8 cellular contexts compared by ENCODE assay signal in genomic region chr5:179732412-179732917, GRCh38. TPM values are rescaled to one million over a fixed set of nuclear protein-coding genes. Genes with fewer than 3 reads are reported as not detected.
A peak's percentile ranks its signal among the peaks of the same experiment; 100 is the strongest.
DNase-seq lines count a peak whose midpoint lies in the region; ATAC-seq lines count a peak whose summit lies in the region.

A gene with protein sequence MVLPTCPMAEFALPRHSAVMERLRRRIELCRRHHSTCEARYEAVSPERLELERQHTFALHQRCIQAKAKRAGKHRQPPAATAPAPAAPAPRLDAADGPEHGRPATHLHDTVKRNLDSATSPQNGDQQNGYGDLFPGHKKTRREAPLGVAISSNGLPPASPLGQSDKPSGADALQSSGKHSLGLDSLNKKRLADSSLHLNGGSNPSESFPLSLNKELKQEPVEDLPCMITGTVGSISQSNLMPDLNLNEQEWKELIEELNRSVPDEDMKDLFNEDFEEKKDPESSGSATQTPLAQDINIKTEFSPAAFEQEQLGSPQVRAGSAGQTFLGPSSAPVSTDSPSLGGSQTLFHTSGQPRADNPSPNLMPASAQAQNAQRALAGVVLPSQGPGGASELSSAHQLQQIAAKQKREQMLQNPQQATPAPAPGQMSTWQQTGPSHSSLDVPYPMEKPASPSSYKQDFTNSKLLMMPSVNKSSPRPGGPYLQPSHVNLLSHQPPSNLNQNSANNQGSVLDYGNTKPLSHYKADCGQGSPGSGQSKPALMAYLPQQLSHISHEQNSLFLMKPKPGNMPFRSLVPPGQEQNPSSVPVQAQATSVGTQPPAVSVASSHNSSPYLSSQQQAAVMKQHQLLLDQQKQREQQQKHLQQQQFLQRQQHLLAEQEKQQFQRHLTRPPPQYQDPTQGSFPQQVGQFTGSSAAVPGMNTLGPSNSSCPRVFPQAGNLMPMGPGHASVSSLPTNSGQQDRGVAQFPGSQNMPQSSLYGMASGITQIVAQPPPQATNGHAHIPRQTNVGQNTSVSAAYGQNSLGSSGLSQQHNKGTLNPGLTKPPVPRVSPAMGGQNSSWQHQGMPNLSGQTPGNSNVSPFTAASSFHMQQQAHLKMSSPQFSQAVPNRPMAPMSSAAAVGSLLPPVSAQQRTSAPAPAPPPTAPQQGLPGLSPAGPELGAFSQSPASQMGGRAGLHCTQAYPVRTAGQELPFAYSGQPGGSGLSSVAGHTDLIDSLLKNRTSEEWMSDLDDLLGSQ (plus strand): TSS chr5:179732822. CDS start chr5:179733113, 291 bp downstream.

- no peaks in the 10 kb centered on the region for H3K9me3 Mint-ChIP-seq in IgD-negative memory B cell

- DNase-seq in DMS 273 treated with DMSO at 0.1 percent for 48 hours (lab: John Stamatoyannopoulos, UW) (peak; percentile 99), OCI-M2 (lab: John Stamatoyannopoulos, UW; ENCODE audit: unreplicated experiment) (peak; percentile 95), activated T-cell treated with anti-CD3 and anti-CD28 coated beads for 4 hours (peak; percentile 98), epidermal melanocyte (ENCODE audit: insufficient read length, low spot score) (peak; percentile 93)
- peak; percentile 97 to 98 for DNase-seq in stimulated activated CD8-positive, alpha-beta memory T cell treated with anti-CD3 and anti-CD28 coated beads, Interleukin-4, amount 100 ng/mL, for 1 hour (ENCODE audit: low read depth in 2 of 2, low spot score in 1 of 2)

- H3K4me1 ChIP-seq in mononuclear cell (ENCODE audit: insufficient read depth, low read length) = peaks cover 52% of the 10 kb centered on the region

- no peaks in the 10 kb centered on the region for H3K36me3 Mint-ChIP-seq in IgD-negative memory B cell

- H3K4me1 Mint-ChIP-seq in IgD-negative memory B cell = peaks cover 21 to 28% (median 28%) of the 10 kb centered on the region in 3 donors

- H3K9me3 ChIP-seq in mononuclear cell (ENCODE audit: low read depth, low read length) = no peaks in the 10 kb centered on the region

- ATAC-seq in GM21529 (IDR thresholded peaks at IDR 0.05; ENCODE audit: unreplicated experiment) = peak; percentile 93

- no peaks in the 10 kb centered on the region for H3K27me3 ChIP-seq in mononuclear cell (ENCODE audit: insufficient read depth, low read length)

- H3K4me3 ChIP-seq in mononuclear cell (ENCODE audit: low read length) = peak within 1 kb of the TSS; percentile 92

- peak within 1 kb of the TSS; percentile 95 to 99 (median 96) for H3K27ac Mint-ChIP-seq in IgD-negative memory B cell

- H3K27me3 Mint-ChIP-seq in IgD-negative memory B cell = no peaks in the 10 kb centered on the region

- H3K4me3 Mint-ChIP-seq in IgD-negative memory B cell = peak within 1 kb of the TSS; percentile 89 to 98 (median 94)

RNA-seq across cellular contexts. Expression of the gene that starts here (rescaled TPM):
- polyA plus RNA-seq in IgD-negative memory B cell = 4.7 TPM
- 14.0 TPM for total RNA-seq in mononuclear cell

Comparison
In these comparisons a context has a peak if more than half of its experiments do, and no peak if none do; other contexts are left out.
1. Peak in every context shown above with its lines: DNase-seq, ATAC-seq and H3K4me3 ChIP-seq.